Comparison of ENCODE assay signal across 13 cellular contexts in the genomic region with DNA sequence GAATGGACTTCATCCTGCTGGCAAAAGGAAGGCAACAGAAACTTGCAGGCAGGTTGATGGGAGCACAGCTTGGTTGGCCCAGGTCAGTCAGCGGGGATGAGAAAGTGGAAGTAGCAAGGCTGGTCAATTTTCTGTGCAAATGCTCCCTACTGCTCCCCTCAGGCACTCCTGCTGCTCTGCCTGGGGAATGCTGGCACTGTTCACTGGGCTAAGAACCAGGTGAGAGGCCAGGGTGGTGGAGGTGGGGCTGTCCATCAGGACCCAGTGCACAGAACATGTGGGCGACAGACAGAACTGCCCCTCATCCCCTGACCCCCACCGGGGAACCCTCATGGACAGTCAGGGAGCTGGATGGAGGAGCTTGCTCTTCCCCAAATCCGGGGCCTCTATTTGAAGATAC.
"Had no signal": no experiment of that assay in that cellular context is flagged by ENCODE, and none has a peak within 500 bp of the region (broad histone marks: within the 10 kb centered on the region; RNA-seq: fewer than 3 reads in every experiment).

No MANE protein-coding gene starts in this region.

- H3K27me3 ChIP-seq: neural progenitor cell, pancreas, transverse colon had no signal

- H3K9me3 ChIP-seq: pancreas had no signal

- H3K27me3 Mint-ChIP-seq: activated naive CD8-positive, alpha-beta T cell treated with anti-CD3 and anti-CD28 coated beads for 36 hours had no signal

- H3K4me3 Mint-ChIP-seq: activated naive CD8-positive, alpha-beta T cell treated with anti-CD3 and anti-CD28 coated beads for 36 hours; mesothelial cell of epicardium; neural progenitor cell had no signal

- H3K36me3 Mint-ChIP-seq: activated naive CD8-positive, alpha-beta T cell treated with anti-CD3 and anti-CD28 coated beads for 36 hours; neural progenitor cell had no signal

- FAIRE-seq: small intestine had no signal

- DNase-seq: activated CD4-positive, CD25-positive, alpha-beta regulatory T cell treated with anti-CD3 and anti-CD28 coated beads, Interleukin-2, amount 50 U/mL, for 72 hours; activated effector memory CD4-positive, alpha-beta T cell treated with anti-CD3 and anti-CD28 coated beads, Interleukin-2, amount 50 U/mL, for 16 hours; activated naive CD8-positive, alpha-beta T cell treated with anti-CD3 and anti-CD28 coated beads for 36 hours; activated T-cell treated with anti-CD3 and anti-CD28 coated beads for 4 hours; cerebellar nuclear complex; dermis blood vessel endothelial cell; hippocampal formation; kidney glomerular epithelial cell; pancreas; small intestine; transverse colon had no signal

- H3K9ac ChIP-seq: neural progenitor cell had no signal

- H3K4me3 ChIP-seq: neural progenitor cell, pancreas, transverse colon had no signal

- ATAC-seq: pancreas had no signal

- H3K27ac ChIP-seq: neural progenitor cell, pancreas, transverse colon had no signal

- H3K36me3 ChIP-seq: neural progenitor cell, pancreas, transverse colon had no signal

- H2AFZ ChIP-seq: neural progenitor cell had no signal

- H3K4me1 ChIP-seq: pancreas, transverse colon had no signal

- H3K4me1 Mint-ChIP-seq: activated naive CD8-positive, alpha-beta T cell treated with anti-CD3 and anti-CD28 coated beads for 36 hours; mesothelial cell of epicardium had no signal

- H3K4me2 ChIP-seq: neural progenitor cell had no signal

- H3K27ac Mint-ChIP-seq: activated naive CD8-positive, alpha-beta T cell treated with anti-CD3 and anti-CD28 coated beads for 36 hours; neural progenitor cell had no signal
